1 cellular context compared by ENCODE assay signal in the genomic region with DNA sequence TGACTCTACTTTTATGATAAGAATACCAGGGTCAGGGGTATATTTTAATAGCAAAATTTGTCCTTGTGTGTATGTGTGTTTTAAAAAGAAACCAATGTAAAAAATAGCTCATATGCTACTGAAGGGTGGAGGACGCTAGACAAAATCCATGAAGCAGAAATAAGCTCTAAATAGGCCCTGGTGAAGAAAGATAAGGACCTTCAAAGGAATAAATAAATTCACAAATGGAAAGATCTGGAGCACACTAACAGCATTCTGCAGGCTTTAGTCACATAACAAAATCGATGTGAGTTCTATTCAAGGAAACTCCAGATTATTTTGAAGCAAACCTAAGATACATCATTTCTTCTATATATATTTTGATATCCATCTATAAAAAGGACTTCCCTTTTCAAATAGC.
TF ChIP-seq lines count a peak whose summit lies in the region.

No MANE protein-coding gene starts in this region.

TF ChIP-seq in K562, 482 proteins besides CTCF, POLR2A, EP300 and RAD21 (continued from another document):
- TF ChIP-seq NCOR1 (IDR thresholded peaks at IDR 0.05) (peak; percentile 52), CBFA2T3 (IDR thresholded peaks at IDR 0.05) (peak; percentile 70), TCF3 (CRISPR knock-in tag; IDR thresholded peaks at IDR 0.05) (peak; percentile 76), NR4A1 (CRISPR knock-in tag; IDR thresholded peaks at IDR 0.05) (no peak), NR4A1 (tag; IDR thresholded peaks at IDR 0.05) (no peak), DPF2 (IDR thresholded peaks at IDR 0.05) (peak; percentile 65; the same call in 1 of the 2 replicates), CCNT2 (IDR thresholded peaks at IDR 0.05; ENCODE audit: borderline replicate concordance, extremely low read depth, insufficient read length, low read depth, low read length) (peak; percentile 37), TCF7 (IDR thresholded peaks at IDR 0.05; ENCODE audit: borderline replicate concordance) (peak; percentile 96), TEAD4 (IDR thresholded peaks at IDR 0.05; ENCODE audit: low read length) (peak; percentile 79), TEAD4 (CRISPR knock-in tag; IDR thresholded peaks at IDR 0.05; ENCODE audit: borderline replicate concordance) (no peak)
- TF ChIP-seq, protein P1, sequence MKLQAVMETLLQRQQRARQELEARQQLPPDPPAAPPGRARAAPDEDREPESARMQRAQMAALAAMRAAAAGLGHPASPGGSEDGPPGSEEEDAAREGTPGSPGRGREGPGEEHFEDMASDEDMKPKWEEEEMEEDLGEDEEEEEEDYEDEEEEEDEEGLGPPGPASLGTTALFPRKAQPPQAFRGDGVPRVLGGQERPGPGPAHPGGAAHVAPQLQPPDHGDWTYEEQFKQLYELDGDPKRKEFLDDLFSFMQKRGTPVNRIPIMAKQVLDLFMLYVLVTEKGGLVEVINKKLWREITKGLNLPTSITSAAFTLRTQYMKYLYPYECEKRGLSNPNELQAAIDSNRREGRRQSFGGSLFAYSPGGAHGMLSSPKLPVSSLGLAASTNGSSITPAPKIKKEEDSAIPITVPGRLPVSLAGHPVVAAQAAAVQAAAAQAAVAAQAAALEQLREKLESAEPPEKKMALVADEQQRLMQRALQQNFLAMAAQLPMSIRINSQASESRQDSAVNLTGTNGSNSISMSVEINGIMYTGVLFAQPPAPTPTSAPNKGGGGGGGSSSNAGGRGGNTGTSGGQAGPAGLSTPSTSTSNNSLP (IDR thresholded peaks at IDR 0.05; ENCODE audit: borderline replicate concordance, low read depth, low read length) = 0 out of 2 replicates have a peak, but pooled peaks have one; percentile 60
